Comparison of ENCODE assay signal across 31 cellular contexts in the genomic region with DNA sequence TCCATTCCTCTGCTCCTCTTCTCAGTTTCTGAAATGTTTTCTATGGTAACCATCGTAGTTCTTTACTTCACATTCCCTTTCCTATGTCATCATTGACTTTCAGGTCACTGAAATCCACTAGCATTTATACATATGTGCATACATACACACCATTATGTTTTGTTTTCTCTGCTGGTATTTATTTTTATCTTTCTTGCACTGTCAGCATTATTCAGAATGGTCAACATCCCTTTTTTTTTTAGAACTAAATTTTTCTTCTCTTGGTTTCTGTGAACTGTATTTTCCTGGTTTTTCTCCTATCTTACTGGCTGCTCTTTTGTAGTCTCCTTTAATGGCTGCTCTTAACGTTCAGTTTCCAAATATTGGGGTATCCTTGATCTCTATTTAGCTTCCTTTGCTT.
"Had no signal": no experiment of that assay in that cellular context is flagged by ENCODE, and none has a peak within 500 bp of the region (broad histone marks: within the 10 kb centered on the region; RNA-seq: fewer than 3 reads in every experiment).

No MANE protein-coding gene starts in this region.

- H3K9me3 ChIP-seq: ascending aorta, Peyer's patch had no signal

- H3K4me3 ChIP-seq: ascending aorta, cardiac muscle cell, Peyer's patch had no signal

- H3K27ac ChIP-seq: ascending aorta, Peyer's patch, RWPE1, WERI-Rb-1 had no signal

- ATAC-seq: activated CD8-positive, alpha-beta T cell treated with anti-CD3 and anti-CD28 coated beads for 36 hours; activated T-cell treated with anti-CD3 and anti-CD28 coated beads, Interleukin-2, amount 50 U/mL, for 72 hours; PC-3; Right ventricle myocardium inferior; SK-N-SH treated with all-trans-retinoic acid at 6 μM for 48 hours had no signal

- H3K4me1 ChIP-seq: ascending aorta, Peyer's patch had no signal

- H3K27me3 ChIP-seq: ascending aorta, cardiac muscle cell, Peyer's patch had no signal

- DNase-seq: activated CD4-positive, alpha-beta T cell treated with anti-CD3 and anti-CD28 coated beads, Interleukin-2, amount 10 ng/mL, durations not matched to agents 24 days and 14 days; activated CD4-positive, alpha-beta T cell treated with anti-CD3 and anti-CD28 coated beads, Interleukin-2, amount 50 U/mL, for 4 hours; activated CD8-positive, alpha-beta T cell treated with anti-CD3 and anti-CD28 coated beads for 36 hours; activated gamma-delta T cell; activated naive CD4-positive, alpha-beta T cell treated with Interleukin-2 at 50 U/mL for 16 hours; activated naive CD8-positive, alpha-beta T cell treated with anti-CD3 and anti-CD28 coated beads, Interleukin-2, amount 10 ng/mL, durations not matched to agents 7 days and 5 days; activated T-cell treated with anti-CD3 and anti-CD28 coated beads, Interleukin-2, amount 50 U/mL, for 1 hour; activated T-cell treated with anti-CD3 and anti-CD28 coated beads, Interleukin-2, amount 50 U/mL, for 72 hours; amygdala; NCI-H1092 treated with DMSO at 0.1 percent for 48 hours; NCI-H1417 treated with DMSO at 0.1 percent for 48 hours; NCI-H1930; NCI-H2081 treated with DMSO at 0.1 percent for 48 hours; NCI-H226; NCI-H524 treated with DMSO at 0.1 percent for 48 hours; NK-92 treated with Interleukin-12 subunit alpha and Interleukin-12 subunit beta, amount 100 ng/mL, for 24 hours; PC-3; Peyer's patch; SIG-M5; T-helper 1 cell; T-helper 2 cell; T-helper 9 cell; WERI-Rb-1 had no signal

- H3K27ac Mint-ChIP-seq: activated CD4-positive, alpha-beta T cell treated with anti-CD3 and anti-CD28 coated beads, Interleukin-2, amount 10 ng/mL, durations not matched to agents 24 days and 14 days; activated CD8-positive, alpha-beta T cell treated with anti-CD3 and anti-CD28 coated beads for 36 hours; activated naive CD4-positive, alpha-beta T cell treated with anti-CD3 and anti-CD28 coated beads, Interleukin-2, amount 50 U/mL, for 24 hours; activated naive CD8-positive, alpha-beta T cell treated with anti-CD3 and anti-CD28 coated beads, Interleukin-2, amount 10 ng/mL, durations not matched to agents 7 days and 5 days; activated T-helper 2 cell treated with anti-CD3 and anti-CD28 coated beads, Interferon-gamma antibody, Interleukin-2, Interleukin-4, amounts not matched to agents 10 μg/mL and 5 μg/mL and 100 μg/mL, durations not matched to agents 14 hours and 24 hours and 36 hours had no signal

- H3K4me3 Mint-ChIP-seq: activated CD4-positive, alpha-beta T cell treated with anti-CD3 and anti-CD28 coated beads, Interleukin-2, amount 10 ng/mL, durations not matched to agents 24 days and 14 days; activated CD8-positive, alpha-beta T cell treated with anti-CD3 and anti-CD28 coated beads for 36 hours; activated naive CD4-positive, alpha-beta T cell treated with anti-CD3 and anti-CD28 coated beads, Interleukin-2, amount 50 U/mL, for 24 hours; activated naive CD8-positive, alpha-beta T cell treated with anti-CD3 and anti-CD28 coated beads, Interleukin-2, amount 10 ng/mL, durations not matched to agents 7 days and 5 days; activated T-cell treated with anti-CD3 and anti-CD28 coated beads, Interleukin-2, amount 50 U/mL, for 72 hours; central memory CD8-positive, alpha-beta T cell had no signal

- H3K4me1 Mint-ChIP-seq: activated CD4-positive, alpha-beta T cell treated with anti-CD3 and anti-CD28 coated beads, Interleukin-2, amount 10 ng/mL, durations not matched to agents 24 days and 14 days; activated naive CD4-positive, alpha-beta T cell treated with anti-CD3 and anti-CD28 coated beads, Interleukin-2, amount 50 U/mL, for 24 hours; central memory CD8-positive, alpha-beta T cell had no signal

- H3K27me3 Mint-ChIP-seq: activated CD4-positive, alpha-beta T cell treated with anti-CD3 and anti-CD28 coated beads, Interleukin-2, amount 10 ng/mL, durations not matched to agents 24 days and 14 days; activated CD8-positive, alpha-beta T cell treated with anti-CD3 and anti-CD28 coated beads for 36 hours; activated naive CD4-positive, alpha-beta T cell treated with anti-CD3 and anti-CD28 coated beads, Interleukin-2, amount 50 U/mL, for 24 hours; activated naive CD8-positive, alpha-beta T cell treated with anti-CD3 and anti-CD28 coated beads, Interleukin-2, amount 10 ng/mL, durations not matched to agents 7 days and 5 days; central memory CD8-positive, alpha-beta T cell had no signal

- H3K9me3 Mint-ChIP-seq: activated CD4-positive, alpha-beta T cell treated with anti-CD3 and anti-CD28 coated beads, Interleukin-2, amount 10 ng/mL, durations not matched to agents 24 days and 14 days; activated CD8-positive, alpha-beta T cell treated with anti-CD3 and anti-CD28 coated beads for 36 hours; activated naive CD4-positive, alpha-beta T cell treated with anti-CD3 and anti-CD28 coated beads, Interleukin-2, amount 50 U/mL, for 24 hours; activated naive CD8-positive, alpha-beta T cell treated with anti-CD3 and anti-CD28 coated beads, Interleukin-2, amount 10 ng/mL, durations not matched to agents 7 days and 5 days; activated T-cell treated with anti-CD3 and anti-CD28 coated beads, Interleukin-2, amount 50 U/mL, for 72 hours; activated T-helper 2 cell treated with anti-CD3 and anti-CD28 coated beads, Interferon-gamma antibody, Interleukin-2, Interleukin-4, amounts not matched to agents 10 μg/mL and 5 μg/mL and 100 μg/mL, durations not matched to agents 14 hours and 24 hours and 36 hours; central memory CD8-positive, alpha-beta T cell had no signal
